24 cellular contexts compared by ENCODE assay signal in the genomic region with DNA sequence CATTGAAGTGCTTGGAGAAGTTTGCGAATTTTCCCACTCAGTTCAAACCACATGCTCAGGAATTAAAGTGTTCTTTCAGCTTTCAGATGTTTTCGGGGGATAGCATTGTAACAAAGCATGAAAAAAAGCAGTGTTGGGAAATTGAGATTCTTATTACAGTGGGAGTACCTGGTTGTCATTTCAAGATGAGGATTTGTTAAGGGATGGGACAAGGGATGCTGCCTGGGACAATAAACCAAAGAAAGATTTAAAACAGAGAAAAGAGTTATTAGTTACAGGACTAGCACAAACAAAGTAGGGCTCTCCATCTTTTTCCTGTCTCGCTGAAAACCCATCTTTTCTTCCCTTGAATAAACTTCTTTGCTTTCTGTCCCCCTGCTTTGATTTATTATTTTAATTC.
"Had no signal": no experiment of that assay in that cellular context is flagged by ENCODE, and none has a peak within 500 bp of the region (broad histone marks: within the 10 kb centered on the region; RNA-seq: fewer than 3 reads in every experiment).

No MANE protein-coding gene starts in this region.

- H3K36me3 ChIP-seq: colonic mucosa, esophagus squamous epithelium, gastrocnemius medialis, heart right ventricle, lower lobe of right lung had no signal

- H3K4me1 ChIP-seq: colonic mucosa, esophagus squamous epithelium, gastrocnemius medialis, heart right ventricle, lower lobe of right lung had no signal

- H3K27ac ChIP-seq: colonic mucosa, epithelial cell of prostate, esophagus squamous epithelium, gastrocnemius medialis, heart right ventricle, lower lobe of right lung had no signal

- H3K9me3 Mint-ChIP-seq: dendritic cell treated with granulocyte-macrophage colony-stimulating factor and Interleukin-4, amounts not matched to agents 40 ng/mL and 50 ng/mL, for 4 days; endodermal cell had no signal

- H3K9me3 ChIP-seq: colonic mucosa, esophagus squamous epithelium, gastrocnemius medialis, heart right ventricle, lower lobe of right lung, mucosa of descending colon had no signal

- H3K27me3 ChIP-seq: colonic mucosa, esophagus squamous epithelium had no signal

- DNase-seq: colonic mucosa; cortex of kidney; effector CD8-positive, alpha-beta T cell; effector memory CD8-positive, alpha-beta T cell; endodermal cell; erythroblast; esophagus squamous epithelium; foreskin fibroblast; foreskin melanocyte; gastrocnemius medialis; glutamatergic neuron; head of caudate nucleus; heart right ventricle; hippocampal formation; left cardiac atrium; left ventricle myocardium superior; lower lobe of right lung; mesendoderm; mucosa of descending colon; naive B cell had no signal

- H3K27ac Mint-ChIP-seq: dendritic cell treated with granulocyte-macrophage colony-stimulating factor and Interleukin-4, amounts not matched to agents 40 ng/mL and 50 ng/mL, for 4 days; effector memory CD8-positive, alpha-beta T cell; endodermal cell; naive B cell had no signal

- H3K4me1 Mint-ChIP-seq: naive B cell had no signal

- H3K4me3 ChIP-seq: colonic mucosa, esophagus squamous epithelium, gastrocnemius medialis, heart right ventricle, lower lobe of right lung, mucosa of descending colon had no signal

- ATAC-seq: effector memory CD8-positive, alpha-beta T cell; esophagus mucosa; gastrocnemius medialis; heart right ventricle; left cardiac atrium; left lobe of liver; left ventricle myocardium superior; lower lobe of right lung; mucosa of descending colon had no signal

- H3K36me3 Mint-ChIP-seq: naive B cell had no signal

- H3K4me3 Mint-ChIP-seq: dendritic cell treated with granulocyte-macrophage colony-stimulating factor and Interleukin-4, amounts not matched to agents 40 ng/mL and 50 ng/mL, for 4 days; effector memory CD8-positive, alpha-beta T cell; endodermal cell; naive B cell had no signal
